ENCODE assay signal across 1 cellular context in the genomic region with DNA sequence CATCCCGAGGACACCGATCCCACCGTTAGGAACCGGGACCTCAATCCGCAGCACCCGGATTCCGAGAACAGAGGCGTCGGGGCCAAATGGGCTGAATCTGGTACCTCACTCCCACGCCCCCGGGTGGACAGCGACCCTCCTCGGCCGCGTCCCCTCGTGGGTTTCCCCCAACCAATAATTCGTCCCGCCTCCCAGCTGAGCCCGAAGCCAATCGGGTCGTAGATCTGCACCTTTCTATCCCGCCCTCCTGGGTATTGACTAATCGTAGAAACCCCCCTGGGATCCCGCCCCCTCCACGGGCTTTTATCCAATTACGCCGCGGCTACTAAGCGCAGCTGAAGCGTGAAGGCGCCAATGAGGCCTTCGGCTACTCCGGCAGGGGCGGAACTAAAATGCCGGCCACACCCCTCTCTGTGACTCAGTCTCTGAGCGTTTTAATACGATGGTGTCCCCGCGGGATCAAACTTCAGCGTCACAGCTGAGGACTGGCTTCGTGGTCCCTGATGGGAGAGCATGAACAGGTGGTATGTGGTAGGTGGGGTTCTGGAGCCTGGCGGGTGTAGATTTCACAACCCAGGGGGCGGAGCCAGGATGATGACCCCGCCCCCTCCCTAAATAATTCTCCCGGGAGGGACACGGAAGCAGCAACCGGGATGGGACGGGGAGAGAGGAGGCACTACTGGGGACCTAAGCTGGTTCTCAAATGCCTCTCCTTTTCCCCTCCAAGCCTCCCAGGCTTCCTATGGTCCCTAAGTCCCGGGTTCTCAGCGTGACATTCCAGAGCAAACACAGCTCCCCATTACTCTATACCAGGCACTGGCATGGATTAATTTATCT.
TF ChIP-seq lines count a peak whose summit lies in the region.

A gene with protein sequence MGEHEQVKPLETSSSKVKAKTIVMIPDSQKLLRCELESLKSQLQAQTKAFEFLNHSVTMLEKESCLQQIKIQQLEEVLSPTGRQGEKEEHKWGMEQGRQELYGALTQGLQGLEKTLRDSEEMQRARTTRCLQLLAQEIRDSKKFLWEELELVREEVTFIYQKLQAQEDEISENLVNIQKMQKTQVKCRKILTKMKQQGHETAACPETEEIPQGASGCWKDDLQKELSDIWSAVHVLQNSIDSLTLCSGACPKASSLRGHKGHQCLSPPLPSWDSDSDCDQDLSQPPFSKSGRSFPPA (plus strand): TSS at position 416 of the 837 bp plus-strand sequence. CDS start 88 bp downstream, at position 504.
A gene (minus strand): TSS at position 165 of the 837 bp plus-strand sequence. CDS start 649 bp downstream, outside the sequence.

TF ChIP-seq in SK-N-SH, 30 proteins besides CTCF, POLR2A, EP300 and RAD21 (continued from another document):
- TF ChIP-seq, protein P1, sequence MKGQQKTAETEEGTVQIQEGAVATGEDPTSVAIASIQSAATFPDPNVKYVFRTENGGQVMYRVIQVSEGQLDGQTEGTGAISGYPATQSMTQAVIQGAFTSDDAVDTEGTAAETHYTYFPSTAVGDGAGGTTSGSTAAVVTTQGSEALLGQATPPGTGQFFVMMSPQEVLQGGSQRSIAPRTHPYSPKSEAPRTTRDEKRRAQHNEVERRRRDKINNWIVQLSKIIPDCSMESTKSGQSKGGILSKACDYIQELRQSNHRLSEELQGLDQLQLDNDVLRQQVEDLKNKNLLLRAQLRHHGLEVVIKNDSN (IDR thresholded peaks at IDR 0.05; ENCODE audit: borderline replicate concordance, low read depth): no peak
- TF ChIP-seq, protein P2, sequence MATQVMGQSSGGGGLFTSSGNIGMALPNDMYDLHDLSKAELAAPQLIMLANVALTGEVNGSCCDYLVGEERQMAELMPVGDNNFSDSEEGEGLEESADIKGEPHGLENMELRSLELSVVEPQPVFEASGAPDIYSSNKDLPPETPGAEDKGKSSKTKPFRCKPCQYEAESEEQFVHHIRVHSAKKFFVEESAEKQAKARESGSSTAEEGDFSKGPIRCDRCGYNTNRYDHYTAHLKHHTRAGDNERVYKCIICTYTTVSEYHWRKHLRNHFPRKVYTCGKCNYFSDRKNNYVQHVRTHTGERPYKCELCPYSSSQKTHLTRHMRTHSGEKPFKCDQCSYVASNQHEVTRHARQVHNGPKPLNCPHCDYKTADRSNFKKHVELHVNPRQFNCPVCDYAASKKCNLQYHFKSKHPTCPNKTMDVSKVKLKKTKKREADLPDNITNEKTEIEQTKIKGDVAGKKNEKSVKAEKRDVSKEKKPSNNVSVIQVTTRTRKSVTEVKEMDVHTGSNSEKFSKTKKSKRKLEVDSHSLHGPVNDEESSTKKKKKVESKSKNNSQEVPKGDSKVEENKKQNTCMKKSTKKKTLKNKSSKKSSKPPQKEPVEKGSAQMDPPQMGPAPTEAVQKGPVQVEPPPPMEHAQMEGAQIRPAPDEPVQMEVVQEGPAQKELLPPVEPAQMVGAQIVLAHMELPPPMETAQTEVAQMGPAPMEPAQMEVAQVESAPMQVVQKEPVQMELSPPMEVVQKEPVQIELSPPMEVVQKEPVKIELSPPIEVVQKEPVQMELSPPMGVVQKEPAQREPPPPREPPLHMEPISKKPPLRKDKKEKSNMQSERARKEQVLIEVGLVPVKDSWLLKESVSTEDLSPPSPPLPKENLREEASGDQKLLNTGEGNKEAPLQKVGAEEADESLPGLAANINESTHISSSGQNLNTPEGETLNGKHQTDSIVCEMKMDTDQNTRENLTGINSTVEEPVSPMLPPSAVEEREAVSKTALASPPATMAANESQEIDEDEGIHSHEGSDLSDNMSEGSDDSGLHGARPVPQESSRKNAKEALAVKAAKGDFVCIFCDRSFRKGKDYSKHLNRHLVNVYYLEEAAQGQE (IDR thresholded peaks at IDR 0.05; ENCODE audit: low read depth, low read length): no peak; the same call in 1 of the 2 replicates
- TF ChIP-seq, protein P3, sequence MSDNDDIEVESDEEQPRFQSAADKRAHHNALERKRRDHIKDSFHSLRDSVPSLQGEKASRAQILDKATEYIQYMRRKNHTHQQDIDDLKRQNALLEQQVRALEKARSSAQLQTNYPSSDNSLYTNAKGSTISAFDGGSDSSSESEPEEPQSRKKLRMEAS (IDR thresholded peaks at IDR 0.05; ENCODE audit: low read depth): peak; percentile 92
- TF ChIP-seq GABPA (IDR thresholded peaks at IDR 0.05; ENCODE audit: low read depth): no peak; the same call in 1 of the 2 replicates
- TF ChIP-seq, protein P4, sequence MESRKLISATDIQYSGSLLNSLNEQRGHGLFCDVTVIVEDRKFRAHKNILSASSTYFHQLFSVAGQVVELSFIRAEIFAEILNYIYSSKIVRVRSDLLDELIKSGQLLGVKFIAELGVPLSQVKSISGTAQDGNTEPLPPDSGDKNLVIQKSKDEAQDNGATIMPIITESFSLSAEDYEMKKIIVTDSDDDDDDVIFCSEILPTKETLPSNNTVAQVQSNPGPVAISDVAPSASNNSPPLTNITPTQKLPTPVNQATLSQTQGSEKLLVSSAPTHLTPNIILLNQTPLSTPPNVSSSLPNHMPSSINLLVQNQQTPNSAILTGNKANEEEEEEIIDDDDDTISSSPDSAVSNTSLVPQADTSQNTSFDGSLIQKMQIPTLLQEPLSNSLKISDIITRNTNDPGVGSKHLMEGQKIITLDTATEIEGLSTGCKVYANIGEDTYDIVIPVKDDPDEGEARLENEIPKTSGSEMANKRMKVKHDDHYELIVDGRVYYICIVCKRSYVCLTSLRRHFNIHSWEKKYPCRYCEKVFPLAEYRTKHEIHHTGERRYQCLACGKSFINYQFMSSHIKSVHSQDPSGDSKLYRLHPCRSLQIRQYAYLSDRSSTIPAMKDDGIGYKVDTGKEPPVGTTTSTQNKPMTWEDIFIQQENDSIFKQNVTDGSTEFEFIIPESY (IDR thresholded peaks at IDR 0.05; ENCODE audit: borderline replicate concordance, low read depth): 0 out of 2 replicates have a peak, but pooled peaks have one; percentile 15
- TF ChIP-seq MXI1 (IDR thresholded peaks at IDR 0.05; ENCODE audit: low read depth, low read length): peak; percentile 71; the same call in 1 of the 2 replicates
- no peak for TF ChIP-seq RXRA (IDR thresholded peaks at IDR 0.05; ENCODE audit: borderline replicate concordance, low read depth)
- TF ChIP-seq YY1 (IDR thresholded peaks at IDR 0.05; ENCODE audit: low read depth): peak; percentile 35; the same call in 1 of the 2 replicates
- TF ChIP-seq, protein P5, sequence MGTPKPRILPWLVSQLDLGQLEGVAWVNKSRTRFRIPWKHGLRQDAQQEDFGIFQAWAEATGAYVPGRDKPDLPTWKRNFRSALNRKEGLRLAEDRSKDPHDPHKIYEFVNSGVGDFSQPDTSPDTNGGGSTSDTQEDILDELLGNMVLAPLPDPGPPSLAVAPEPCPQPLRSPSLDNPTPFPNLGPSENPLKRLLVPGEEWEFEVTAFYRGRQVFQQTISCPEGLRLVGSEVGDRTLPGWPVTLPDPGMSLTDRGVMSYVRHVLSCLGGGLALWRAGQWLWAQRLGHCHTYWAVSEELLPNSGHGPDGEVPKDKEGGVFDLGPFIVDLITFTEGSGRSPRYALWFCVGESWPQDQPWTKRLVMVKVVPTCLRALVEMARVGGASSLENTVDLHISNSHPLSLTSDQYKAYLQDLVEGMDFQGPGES (IDR thresholded peaks at IDR 0.05; ENCODE audit: low read depth, low read length): peak; percentile 77
- TF ChIP-seq MEF2A (IDR thresholded peaks at IDR 0.05; ENCODE audit: borderline replicate concordance, low read depth): no peak
